Comparison of ENCODE assay signal across 18 cellular contexts in genomic region chr7:34277801-34278195, GRCh38.
"Had no signal": no experiment of that assay in that cellular context is flagged by ENCODE, and none has a peak within 500 bp of the region (broad histone marks: within the 10 kb centered on the region; RNA-seq: fewer than 3 reads in every experiment).

No MANE protein-coding gene starts in this region.

- H3K9ac ChIP-seq: parathyroid adenoma had no signal

- H3K4me3 ChIP-seq: body of pancreas, testis, upper lobe of left lung had no signal

- DNase-seq: activated B cell treated with CpG ODN at 0.5 μM for 24 hours; activated CD4-positive, alpha-beta T cell treated with anti-CD3 and anti-CD28 coated beads for 48 hours; activated CD8-positive, alpha-beta T cell treated with anti-CD3 and anti-CD28 coated beads for 36 hours; activated naive CD4-positive, alpha-beta T cell; activated naive CD8-positive, alpha-beta T cell treated with anti-CD3 and anti-CD28 coated beads, Interleukin-2, amount 10 ng/mL, durations not matched to agents 7 days and 5 days; activated T-cell treated with anti-CD3 and anti-CD28 coated beads, Interleukin-2, amount 50 U/mL, for 1 hour; amygdala; body of pancreas; central memory CD4-positive, alpha-beta T cell; endodermal cell; natural killer cell; stimulated activated CD4-positive, alpha-beta T cell treated with anti-CD3 and anti-CD28 coated beads, Interleukin-4, amount 100 ng/mL, for 4 hours; testis; upper lobe of left lung had no signal

- H3K9me3 ChIP-seq: testis had no signal

- H3K27me3 ChIP-seq: body of pancreas, testis, upper lobe of left lung had no signal

- ATAC-seq: activated CD8-positive, alpha-beta T cell treated with anti-CD3 and anti-CD28 coated beads for 36 hours; activated T-helper 17 cell treated with anti-CD3 and anti-CD28 coated beads, Interleukin-2, amount 50 U/mL, for 72 hours; body of pancreas; natural killer cell; sciatic nerve; stimulated activated memory B cell treated with anti-CD40 and anti-IgM and Interleukin-4, amounts not matched to agents 10 μg/mL and 1 μg/mL and 100 μg/mL, for 72 hours had no signal

- H3K27ac ChIP-seq: body of pancreas, parathyroid adenoma, testis, upper lobe of left lung had no signal

- H3K36me3 ChIP-seq: upper lobe of left lung had no signal

- H3K4me1 ChIP-seq: body of pancreas, parathyroid adenoma, testis, upper lobe of left lung had no signal
